In genomic region chr1:237507005-237507404, GRCh38 we compare ENCODE assay signal across 12 cellular contexts.
DNase-seq lines count a peak whose midpoint lies in the region; ATAC-seq, FAIRE-seq and TF ChIP-seq lines count a peak whose summit lies in the region.
"Had no signal": no experiment of that assay in that cellular context is flagged by ENCODE, and none has a peak within 500 bp of the region (broad histone marks: within the 10 kb centered on the region; RNA-seq: fewer than 3 reads in every experiment).

No MANE protein-coding gene starts in this region.

- TF ChIP-seq EP300 in esophagus muscularis mucosa (IDR thresholded peaks at IDR 0.05) = no peak

- TF ChIP-seq POLR2A in esophagus muscularis mucosa (IDR thresholded peaks at IDR 0.05; ENCODE audit: low read depth) (no peak), H54 (IDR thresholded peaks at IDR 0.05; ENCODE audit: low read depth, low read length) (no peak)

- DNase-seq in esophagus muscularis mucosa (ENCODE audit: extremely low spot score) (no peak), H54 (ENCODE audit: insufficient read length, low spot score) (no peak), SJCRH30 (no peak), iPS-NIHi11 (ENCODE audit: low spot score) (no peak)
- DNase-seq: central memory CD4-positive, alpha-beta T cell; foreskin keratinocyte; NCI-H748 treated with DMSO at 0.1 percent for 48 hours had no signal

- intact Hi-C loops in esophagus muscularis mucosa (cut with DNase I) = no loop called here

- no peak overlapping the region for H3K27ac ChIP-seq in esophagus muscularis mucosa (replicated peaks in 1 of 4)
- H3K27ac ChIP-seq in SJCRH30 = no peak overlapping the region
- H3K27ac ChIP-seq: foreskin keratinocyte, parathyroid adenoma had no signal

- H3K36me3 ChIP-seq in esophagus muscularis mucosa (peaks cover 0 to 43% (median 18%) of the 10 kb centered on the region in 4 donors), SJCRH30 (no peaks in the 10 kb centered on the region)

- no peaks in the 10 kb centered on the region for H3K9me3 ChIP-seq in esophagus muscularis mucosa
- H3K9me3 ChIP-seq in SJCRH30 (replicated peaks) = no peaks in the 10 kb centered on the region

- H3K4me3 ChIP-seq in esophagus muscularis mucosa = no peak overlapping the region
- no peak overlapping the region for H3K4me3 ChIP-seq in SJCRH30

- H3K27me3 ChIP-seq in esophagus muscularis mucosa (no peaks in the 10 kb centered on the region), SJCRH30 (no peaks in the 10 kb centered on the region)
- H3K27me3 ChIP-seq: foreskin keratinocyte had no signal

- H3K4me1 ChIP-seq in esophagus muscularis mucosa (no peaks in the 10 kb centered on the region), SJCRH30 (no peaks in the 10 kb centered on the region)
- H3K4me1 ChIP-seq: foreskin keratinocyte, parathyroid adenoma had no signal

- no peak for TF ChIP-seq CTCF in esophagus muscularis mucosa (IDR thresholded peaks at IDR 0.05)

- 86% methylated on average over 2 of the region's 2 CpGs for WGBS in esophagus muscularis mucosa

- ATAC-seq in GM18502 (IDR thresholded peaks at IDR 0.05; ENCODE audit: poor library complexity, unreplicated experiment) = peak; percentile 94
- ATAC-seq in GM19351 (IDR thresholded peaks at IDR 0.05; ENCODE audit: unreplicated experiment) = peak; percentile 87
- peak; percentile 89 for ATAC-seq in HG02840 (IDR thresholded peaks at IDR 0.05; ENCODE audit: low FRiP score, unreplicated experiment)
- ATAC-seq in HG03521 (IDR thresholded peaks at IDR 0.05; ENCODE audit: unreplicated experiment) = peak; percentile 90
- ATAC-seq: foreskin keratinocyte had no signal

- FAIRE-seq in H54 (lab: Jason Lieb, UNC) = no peak
